ENCODE assay signal across 26 cellular contexts in genomic region chr5:81154725-81155124, GRCh38.
DNase-seq lines count a peak whose midpoint lies in the region; ATAC-seq and TF ChIP-seq lines count a peak whose summit lies in the region.
"Had no signal": no experiment of that assay in that cellular context is flagged by ENCODE, and none has a peak within 500 bp of the region (broad histone marks: within the 10 kb centered on the region; RNA-seq: fewer than 3 reads in every experiment).

No MANE protein-coding gene starts in this region.

- peaks cover 7% of the 10 kb centered on the region for H3K36me3 Mint-ChIP-seq in activated T-helper 2 cell treated with anti-CD3 and anti-CD28 coated beads, Interferon-gamma antibody, Interleukin-2, Interleukin-4, amounts not matched to agents 10 μg/mL and 5 μg/mL and 100 μg/mL, durations not matched to agents 14 hours and 24 hours and 36 hours (ENCODE audit: low read depth)

- no peak overlapping the region for H3K4me3 ChIP-seq in GM06990 (replicated peaks; ENCODE audit: low read depth, low read length)
- H3K4me3 ChIP-seq: gastroesophageal sphincter, psoas muscle, thyroid gland had no signal

- H3K9me3 Mint-ChIP-seq in activated T-helper 2 cell treated with anti-CD3 and anti-CD28 coated beads, Interferon-gamma antibody, Interleukin-2, Interleukin-4, amounts not matched to agents 10 μg/mL and 5 μg/mL and 100 μg/mL, durations not matched to agents 14 hours and 24 hours and 36 hours, result peaks cover 19% of the 10 kb centered on the region

- no peaks in the 10 kb centered on the region for H3K27me3 ChIP-seq in GM06990 (replicated peaks; ENCODE audit: control insufficient read depth, insufficient read depth, low read length)
- H3K27me3 ChIP-seq: gastroesophageal sphincter, thyroid gland had no signal

- TF ChIP-seq CTCF in GM06990 (IDR thresholded peaks at IDR 0.05; ENCODE audit: insufficient read depth, low read length, poor library complexity, severe bottlenecking), result no peak

- H3K4me1 Mint-ChIP-seq in activated T-helper 2 cell treated with anti-CD3 and anti-CD28 coated beads, Interferon-gamma antibody, Interleukin-2, Interleukin-4, amounts not matched to agents 10 μg/mL and 5 μg/mL and 100 μg/mL, durations not matched to agents 14 hours and 24 hours and 36 hours (ENCODE audit: low read depth), result no peaks in the 10 kb centered on the region
- H3K4me1 Mint-ChIP-seq: activated naive CD8-positive, alpha-beta T cell treated with anti-CD3 and anti-CD28 coated beads for 36 hours had no signal

- H3K4me3 Mint-ChIP-seq in activated T-helper 2 cell treated with anti-CD3 and anti-CD28 coated beads, Interferon-gamma antibody, Interleukin-2, Interleukin-4, amounts not matched to agents 10 μg/mL and 5 μg/mL and 100 μg/mL, durations not matched to agents 14 hours and 24 hours and 36 hours (ENCODE audit: low read depth), result no peak overlapping the region
- H3K4me3 Mint-ChIP-seq: activated naive CD8-positive, alpha-beta T cell treated with anti-CD3 and anti-CD28 coated beads for 36 hours; activated T-helper 1 cell treated with anti-CD3 and anti-CD28 coated beads, Interleukin-12 subunit alpha, Interleukin-12 subunit beta, Interleukin-2, Interleukin-4 antibody, amounts not matched to agents 30 ng/mL and 10 ng/mL and 1 ng/mL, durations not matched to agents 14 hours and 24 hours and 36 hours; CD8-positive, alpha-beta T cell had no signal

- peak; percentile 68 for ATAC-seq in GM18907 (IDR thresholded peaks at IDR 0.05; ENCODE audit: unreplicated experiment)
- peak; percentile 72 for ATAC-seq in GM21737 (IDR thresholded peaks at IDR 0.05; ENCODE audit: unreplicated experiment)
- peak; percentile 68 for ATAC-seq in HG03354 (IDR thresholded peaks at IDR 0.05; ENCODE audit: poor library complexity, severe bottlenecking, unreplicated experiment)
- no peak for ATAC-seq in GM21717 (IDR thresholded peaks at IDR 0.05; ENCODE audit: unreplicated experiment)
- ATAC-seq: CD8-positive, alpha-beta T cell; gastroesophageal sphincter; psoas muscle had no signal

- intact Hi-C loops in activated T-helper 2 cell treated with anti-CD3 and anti-CD28 coated beads, Interferon-gamma antibody, Interleukin-2, Interleukin-4, amounts not matched to agents 10 μg/mL and 5 μg/mL and 100 μg/mL, durations not matched to agents 14 hours and 24 hours and 36 hours (cut with micrococcal nuclease), result no loop called here

- H3K27ac Mint-ChIP-seq in activated T-helper 2 cell treated with anti-CD3 and anti-CD28 coated beads, Interferon-gamma antibody, Interleukin-2, Interleukin-4, amounts not matched to agents 10 μg/mL and 5 μg/mL and 100 μg/mL, durations not matched to agents 14 hours and 24 hours and 36 hours, result no peak overlapping the region
- H3K27ac Mint-ChIP-seq: activated naive CD8-positive, alpha-beta T cell treated with anti-CD3 and anti-CD28 coated beads for 36 hours; activated T-helper 1 cell treated with anti-CD3 and anti-CD28 coated beads, Interleukin-12 subunit alpha, Interleukin-12 subunit beta, Interleukin-2, Interleukin-4 antibody, amounts not matched to agents 30 ng/mL and 10 ng/mL and 1 ng/mL, durations not matched to agents 14 hours and 24 hours and 36 hours; CD8-positive, alpha-beta T cell had no signal

- DNase-seq in GM06990 (ENCODE audit: extremely low read depth, insufficient read length) (peak; percentile 21), D341Med (ENCODE audit: low spot score) (no peak), amygdala (lab: John Stamatoyannopoulos, UW) (no peak)
- DNase-seq in activated T-helper 2 cell treated with anti-CD3 and anti-CD28 coated beads, Interferon-gamma antibody, Interleukin-2, Interleukin-4, amounts not matched to agents 10 μg/mL and 5 μg/mL and 100 μg/mL, durations not matched to agents 14 hours and 24 hours and 36 hours (ENCODE audit: low spot score), result no peak
- DNase-seq: activated CD4-positive, alpha-beta T cell treated with anti-CD3 and anti-CD28 coated beads for 4 hours; activated naive CD8-positive, alpha-beta T cell treated with anti-CD3 and anti-CD28 coated beads for 36 hours; CD8-positive, alpha-beta T cell; effector CD4-positive, alpha-beta T cell; H7; kidney glomerular epithelial cell; mammary epithelial cell; NCI-H1092; NCI-H1930; NCI-H345; NCI-H82; psoas muscle; SHP77; stimulated activated CD4-positive, alpha-beta T cell treated with anti-CD3 and anti-CD28 coated beads, Interleukin-2, amount 100 ng/mL, for 48 hours; stimulated activated naive CD4-positive, alpha-beta T cell treated with Interleukin-2 at 50 U/mL for 16 hours; thyroid gland had no signal

- no peaks in the 10 kb centered on the region for H3K36me3 ChIP-seq in GM06990 (ENCODE audit: control insufficient read depth, insufficient read depth, low read length)
- H3K36me3 ChIP-seq: gastroesophageal sphincter, thyroid gland had no signal

- H3K27me3 Mint-ChIP-seq in activated T-helper 2 cell treated with anti-CD3 and anti-CD28 coated beads, Interferon-gamma antibody, Interleukin-2, Interleukin-4, amounts not matched to agents 10 μg/mL and 5 μg/mL and 100 μg/mL, durations not matched to agents 14 hours and 24 hours and 36 hours (ENCODE audit: low read depth), result no peaks in the 10 kb centered on the region
- H3K27me3 Mint-ChIP-seq: activated naive CD8-positive, alpha-beta T cell treated with anti-CD3 and anti-CD28 coated beads for 36 hours had no signal
